ENCODE assay signal across 2 cellular contexts in the genomic region with DNA sequence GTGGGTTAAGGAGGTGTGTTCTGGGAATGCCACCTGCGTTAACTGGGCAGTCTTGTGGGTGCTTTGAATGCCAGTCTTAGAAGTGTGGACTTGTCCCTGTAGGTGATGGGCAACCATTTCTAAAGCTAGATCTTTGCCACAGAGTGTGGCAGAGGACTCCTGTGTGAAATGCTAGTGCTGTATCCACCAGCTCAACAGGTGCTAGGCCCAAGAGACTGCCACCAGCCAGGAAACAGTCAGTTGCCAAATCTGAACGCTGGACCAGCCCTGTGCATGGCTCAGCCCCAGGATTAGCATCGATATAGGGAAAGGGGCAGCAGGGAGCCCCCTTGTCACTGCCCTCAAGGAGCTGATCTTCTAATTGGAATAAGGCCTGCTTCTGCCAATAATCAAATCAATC.
TF ChIP-seq lines count a peak whose summit lies in the region.

No MANE protein-coding gene starts in this region.

TF ChIP-seq in IMR-90, 13 proteins besides CTCF, POLR2A, EP300 and RAD21 (continued from another document):
- TF ChIP-seq MAFK (IDR thresholded peaks at IDR 0.05; ENCODE audit: low read depth, low read length) (no peak), FOS (IDR thresholded peaks at IDR 0.05; ENCODE audit: low read depth, low read length) (no peak), RFX5 (IDR thresholded peaks at IDR 0.05; ENCODE audit: low read depth, low read length) (no peak), MAZ (IDR thresholded peaks at IDR 0.05; ENCODE audit: borderline replicate concordance, low read depth, low read length) (no peak), CEBPB (IDR thresholded peaks at IDR 0.05; ENCODE audit: low read depth, low read length) (no peak), USF2 (IDR thresholded peaks at IDR 0.05; ENCODE audit: low read depth, low read length) (no peak), MXI1 (IDR thresholded peaks at IDR 0.05; ENCODE audit: borderline replicate concordance, low read depth, low read length) (no peak), BHLHE40 (IDR thresholded peaks at IDR 0.05; ENCODE audit: low read depth, low read length) (no peak), RCOR1 (IDR thresholded peaks at IDR 0.05; ENCODE audit: insufficient replicate concordance, low read length) (no peak), SMC3 (IDR thresholded peaks at IDR 0.05; ENCODE audit: low read depth, low read length) (no peak), CHD1 (IDR thresholded peaks at IDR 0.05; ENCODE audit: low read depth, low read length) (no peak)

TF ChIP-seq in WTC11, 78 proteins besides CTCF, POLR2A, EP300 and RAD21 (continued from another document):
- TF ChIP-seq CDX4 (CRISPR knock-in tag; IDR thresholded peaks at IDR 0.05; ENCODE audit: borderline replicate concordance) (no peak), FOXP4 (CRISPR knock-in tag; IDR thresholded peaks at IDR 0.05) (no peak), GABPB1 (CRISPR knock-in tag; IDR thresholded peaks at IDR 0.05) (no peak), AR (CRISPR knock-in tag; IDR thresholded peaks at IDR 0.05) (no peak), HMGA2 (CRISPR knock-in tag; IDR thresholded peaks at IDR 0.05) (no peak), RELA (CRISPR knock-in tag; IDR thresholded peaks at IDR 0.05; ENCODE audit: borderline replicate concordance) (no peak), ESRRA (CRISPR knock-in tag; IDR thresholded peaks at IDR 0.05; ENCODE audit: borderline replicate concordance) (no peak), MYBL2 (CRISPR knock-in tag; IDR thresholded peaks at IDR 0.05) (no peak), CBFB (CRISPR knock-in tag; IDR thresholded peaks at IDR 0.05; ENCODE audit: low read depth) (no peak), ZNF317 (CRISPR knock-in tag; IDR thresholded peaks at IDR 0.05; ENCODE audit: borderline replicate concordance, low read depth) (no peak)
- TF ChIP-seq, protein P1, sequence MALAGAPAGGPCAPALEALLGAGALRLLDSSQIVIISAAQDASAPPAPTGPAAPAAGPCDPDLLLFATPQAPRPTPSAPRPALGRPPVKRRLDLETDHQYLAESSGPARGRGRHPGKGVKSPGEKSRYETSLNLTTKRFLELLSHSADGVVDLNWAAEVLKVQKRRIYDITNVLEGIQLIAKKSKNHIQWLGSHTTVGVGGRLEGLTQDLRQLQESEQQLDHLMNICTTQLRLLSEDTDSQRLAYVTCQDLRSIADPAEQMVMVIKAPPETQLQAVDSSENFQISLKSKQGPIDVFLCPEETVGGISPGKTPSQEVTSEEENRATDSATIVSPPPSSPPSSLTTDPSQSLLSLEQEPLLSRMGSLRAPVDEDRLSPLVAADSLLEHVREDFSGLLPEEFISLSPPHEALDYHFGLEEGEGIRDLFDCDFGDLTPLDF (CRISPR knock-in tag; IDR thresholded peaks at IDR 0.05): no peak
- TF ChIP-seq, protein P2, sequence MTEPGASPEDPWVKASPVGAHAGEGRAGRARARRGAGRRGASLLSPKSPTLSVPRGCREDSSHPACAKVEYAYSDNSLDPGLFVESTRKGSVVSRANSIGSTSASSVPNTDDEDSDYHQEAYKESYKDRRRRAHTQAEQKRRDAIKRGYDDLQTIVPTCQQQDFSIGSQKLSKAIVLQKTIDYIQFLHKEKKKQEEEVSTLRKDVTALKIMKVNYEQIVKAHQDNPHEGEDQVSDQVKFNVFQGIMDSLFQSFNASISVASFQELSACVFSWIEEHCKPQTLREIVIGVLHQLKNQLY (CRISPR knock-in tag; IDR thresholded peaks at IDR 0.05): no peak
- TF ChIP-seq, protein P3, sequence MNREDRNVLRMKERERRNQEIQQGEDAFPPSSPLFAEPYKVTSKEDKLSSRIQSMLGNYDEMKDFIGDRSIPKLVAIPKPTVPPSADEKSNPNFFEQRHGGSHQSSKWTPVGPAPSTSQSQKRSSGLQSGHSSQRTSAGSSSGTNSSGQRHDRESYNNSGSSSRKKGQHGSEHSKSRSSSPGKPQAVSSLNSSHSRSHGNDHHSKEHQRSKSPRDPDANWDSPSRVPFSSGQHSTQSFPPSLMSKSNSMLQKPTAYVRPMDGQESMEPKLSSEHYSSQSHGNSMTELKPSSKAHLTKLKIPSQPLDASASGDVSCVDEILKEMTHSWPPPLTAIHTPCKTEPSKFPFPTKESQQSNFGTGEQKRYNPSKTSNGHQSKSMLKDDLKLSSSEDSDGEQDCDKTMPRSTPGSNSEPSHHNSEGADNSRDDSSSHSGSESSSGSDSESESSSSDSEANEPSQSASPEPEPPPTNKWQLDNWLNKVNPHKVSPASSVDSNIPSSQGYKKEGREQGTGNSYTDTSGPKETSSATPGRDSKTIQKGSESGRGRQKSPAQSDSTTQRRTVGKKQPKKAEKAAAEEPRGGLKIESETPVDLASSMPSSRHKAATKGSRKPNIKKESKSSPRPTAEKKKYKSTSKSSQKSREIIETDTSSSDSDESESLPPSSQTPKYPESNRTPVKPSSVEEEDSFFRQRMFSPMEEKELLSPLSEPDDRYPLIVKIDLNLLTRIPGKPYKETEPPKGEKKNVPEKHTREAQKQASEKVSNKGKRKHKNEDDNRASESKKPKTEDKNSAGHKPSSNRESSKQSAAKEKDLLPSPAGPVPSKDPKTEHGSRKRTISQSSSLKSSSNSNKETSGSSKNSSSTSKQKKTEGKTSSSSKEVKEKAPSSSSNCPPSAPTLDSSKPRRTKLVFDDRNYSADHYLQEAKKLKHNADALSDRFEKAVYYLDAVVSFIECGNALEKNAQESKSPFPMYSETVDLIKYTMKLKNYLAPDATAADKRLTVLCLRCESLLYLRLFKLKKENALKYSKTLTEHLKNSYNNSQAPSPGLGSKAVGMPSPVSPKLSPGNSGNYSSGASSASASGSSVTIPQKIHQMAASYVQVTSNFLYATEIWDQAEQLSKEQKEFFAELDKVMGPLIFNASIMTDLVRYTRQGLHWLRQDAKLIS (CRISPR knock-in tag; IDR thresholded peaks at IDR 0.05; ENCODE audit: borderline replicate concordance): no peak
